In the genomic region with DNA sequence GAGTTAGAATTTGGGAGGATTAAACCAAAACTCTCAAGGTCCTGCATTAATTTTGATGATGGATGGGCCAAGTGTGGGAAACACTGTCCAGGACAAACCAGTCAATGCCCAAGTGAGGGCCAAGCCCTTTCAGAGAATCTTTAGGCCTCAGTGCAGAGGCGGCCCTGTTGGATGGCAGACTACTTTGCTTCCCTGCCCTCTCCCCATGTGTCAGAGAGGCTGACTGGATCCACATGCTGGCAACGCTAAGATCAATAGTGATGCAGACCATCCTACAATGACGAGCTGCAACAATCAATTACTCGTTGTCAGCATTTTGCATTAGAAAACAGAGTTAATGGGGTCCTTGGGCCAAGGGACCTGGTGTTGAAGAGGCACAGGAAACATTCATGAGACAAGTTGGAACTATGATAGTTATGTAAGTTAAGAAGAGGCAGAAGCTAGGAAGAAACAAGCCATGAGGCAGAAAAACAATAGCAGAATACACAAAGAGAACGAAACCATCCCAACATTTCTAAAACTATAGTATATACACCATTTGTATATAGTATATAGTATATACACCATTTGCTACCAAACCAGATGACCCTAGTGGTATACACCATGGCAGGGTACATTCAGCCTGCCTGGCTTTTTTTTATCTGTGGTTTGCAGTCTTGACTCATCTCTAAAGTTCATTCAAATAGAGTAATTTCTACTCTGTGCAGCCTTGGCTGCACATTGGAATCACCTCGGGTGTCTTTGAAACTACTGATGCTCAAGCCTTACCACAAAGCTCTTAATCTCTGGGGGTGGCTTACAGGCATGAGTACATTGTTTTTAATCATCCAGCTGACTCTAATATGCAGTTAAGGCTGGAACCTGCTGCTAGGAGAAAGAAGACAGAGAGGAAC, we compare ENCODE assay signal across 11 cellular contexts.
DNase-seq lines count a peak whose midpoint lies in the region; ATAC-seq and TF ChIP-seq lines count a peak whose summit lies in the region.
"Had no signal": no experiment of that assay in that cellular context is flagged by ENCODE, and none has a peak within 500 bp of the region (broad histone marks: within the 10 kb centered on the region; RNA-seq: fewer than 3 reads in every experiment).

No MANE protein-coding gene starts in this region.

- H4K20me1 ChIP-seq in Karpas-422 (ENCODE audit: insufficient read depth, low read depth, low read length), result no peaks in the 10 kb centered on the region

- no peak overlapping the region for H2AFZ ChIP-seq in Karpas-422 (ENCODE audit: low read length)

- H3K9me3 ChIP-seq in Karpas-422 (ENCODE audit: low read length), result no peaks in the 10 kb centered on the region
- no peaks in the 10 kb centered on the region for H3K9me3 ChIP-seq in vagina

- no peak overlapping the region for H3K4me2 ChIP-seq in Karpas-422 (ENCODE audit: low read depth, low read length, poor library complexity, severe bottlenecking)

- DNase-seq in GM06990 (ENCODE audit: extremely low read depth, insufficient read length), result peak; percentile 58
- DNase-seq in Karpas-422, result peak; percentile 33
- DNase-seq in vagina (ENCODE audit: extremely low spot score in 2 of 2), result no peak
- no peak for DNase-seq in NCI-H2107 (lab: John Stamatoyannopoulos, UW)
- DNase-seq in activated CD8-positive, alpha-beta memory T cell treated with anti-CD3 and anti-CD28 coated beads, Interleukin-2, amount 50 U/mL, for 48 hours, result no peak
- no peak for DNase-seq in SIG-M5 (lab: John Stamatoyannopoulos, UW)
- DNase-seq: AML-193; endodermal cell; naive thymus-derived CD4-positive, alpha-beta T cell had no signal

- H3K4me1 ChIP-seq in Karpas-422 (ENCODE audit: low read length), result no peaks in the 10 kb centered on the region
- no peaks in the 10 kb centered on the region for H3K4me1 ChIP-seq in vagina

- intact Hi-C loops in vagina (cut with DNase I), result no loop called here

- no peaks in the 10 kb centered on the region for H3K9me2 ChIP-seq in Karpas-422 (replicated peaks; ENCODE audit: insufficient read depth, low read length)

- no peak overlapping the region for H3K9ac ChIP-seq in Karpas-422 (ENCODE audit: low read length)

- H3K4me3 ChIP-seq in GM06990 (replicated peaks; ENCODE audit: low read depth, low read length), result no peak overlapping the region
- H3K4me3 ChIP-seq in Karpas-422 (ENCODE audit: low read length), result no peak overlapping the region
- H3K4me3 ChIP-seq in vagina, result no peak overlapping the region

- no peaks in the 10 kb centered on the region for H3K27me3 ChIP-seq in GM06990 (replicated peaks; ENCODE audit: control insufficient read depth, insufficient read depth, low read length)
- no peaks in the 10 kb centered on the region for H3K27me3 ChIP-seq in Karpas-422 (ENCODE audit: low read length)
- H3K27me3 ChIP-seq in vagina, result no peaks in the 10 kb centered on the region

- TF ChIP-seq POLR2A in vagina (IDR thresholded peaks at IDR 0.05), result no peak

- no peak overlapping the region for H3K27ac ChIP-seq in Karpas-422 (ENCODE audit: low read length)
- no peak overlapping the region for H3K27ac ChIP-seq in vagina

- ATAC-seq in GM19397 (IDR thresholded peaks at IDR 0.05; ENCODE audit: unreplicated experiment) (peak; percentile 88), HG02884 (IDR thresholded peaks at IDR 0.05; ENCODE audit: unreplicated experiment) (peak; percentile 99)
- ATAC-seq: naive thymus-derived CD4-positive, alpha-beta T cell had no signal

- no peaks in the 10 kb centered on the region for H3K36me3 ChIP-seq in GM06990 (ENCODE audit: control insufficient read depth, insufficient read depth, low read length)
- no peaks in the 10 kb centered on the region for H3K36me3 ChIP-seq in Karpas-422 (ENCODE audit: insufficient read depth, low read length)
- H3K36me3 ChIP-seq in vagina, result no peaks in the 10 kb centered on the region

- H3K79me2 ChIP-seq in Karpas-422 (ENCODE audit: low read length), result no peaks in the 10 kb centered on the region

- no peak for TF ChIP-seq CTCF in GM06990 (IDR thresholded peaks at IDR 0.05; ENCODE audit: insufficient read depth, low read length, poor library complexity, severe bottlenecking)
- no peak for TF ChIP-seq CTCF in vagina (IDR thresholded peaks at IDR 0.05)

Comparison
In these comparisons a context has a peak if more than half of its experiments do, and no peak if none do; other contexts are left out.
1. DNase-seq: peak in GM06990 (single experiment) and Karpas-422 (single experiment); none in vagina (0 of 2), NCI-H2107 (single experiment), activated CD8-positive, alpha-beta memory T cell treated with anti-CD3 and anti-CD28 coated beads, Interleukin-2, amount 50 U/mL, for 48 hours (single experiment) and SIG-M5 (single experiment).